ENCODE assay signal across 7 cellular contexts in genomic region chr9:20640331-20641187, GRCh38. TPM values are rescaled to one million over a fixed set of nuclear protein-coding genes. Genes with fewer than 3 reads are reported as not detected.
A peak's percentile ranks its signal among the peaks of the same experiment; 100 is the strongest.
DNase-seq lines count a peak whose midpoint lies in the region; ATAC-seq and TF ChIP-seq lines count a peak whose summit lies in the region.

No MANE protein-coding gene starts in this region.

- no peaks in the 10 kb centered on the region for H3K4me1 ChIP-seq in heart left ventricle

- H3K27me3 ChIP-seq in heart left ventricle: no peaks in the 10 kb centered on the region

- intact Hi-C loops in heart left ventricle (cut with DNase I): no loop called here

- WGBS in heart left ventricle, 4 donors: 70 to 76% (median 74%) methylated on average over 7 of the region's 7 CpGs

- H3K36me3 ChIP-seq in heart left ventricle: no peaks in the 10 kb centered on the region

- in situ Hi-C loops in GM18951 (cut with MboI; ENCODE audit: low sequenced_read_pairs, unreplicated experiment): loop anchor here (25.0 kb wide), 1 partner anchor 703 kb away; no protein-coding TSS in a partner anchor

- H3K27ac ChIP-seq in heart left ventricle: no peak overlapping the region

- no peaks in the 10 kb centered on the region for H3K9me3 ChIP-seq in heart left ventricle

- peak; percentile 36 for TF ChIP-seq POLR2A in GM18951 (IDR thresholded peaks at IDR 0.05; ENCODE audit: extremely low read depth, insufficient read depth, insufficient read length)
- TF ChIP-seq POLR2A in heart left ventricle (IDR thresholded peaks at IDR 0.05): no peak

- ATAC-seq in HG02885 (IDR thresholded peaks at IDR 0.05; ENCODE audit: poor library complexity, unreplicated experiment): peak; percentile 86
- no peak for ATAC-seq in heart left ventricle

- DNase-seq in NCI-H2196 (lab: John Stamatoyannopoulos, UW; ENCODE audit: unreplicated experiment) (peak; percentile 79), activated T-cell treated with anti-CD3 and anti-CD28 coated beads for 4 hours (peak; percentile 69), heart left ventricle (peak; percentile 33 to 75 (median 54)), MV-4-11 (lab: John Stamatoyannopoulos, UW) (no peak)
- peak; percentile 48 to 71 (median 60) for DNase-seq in stimulated activated CD4-positive, alpha-beta T cell treated with anti-CD3 and anti-CD28 coated beads, TNF-alpha, amount 100 ng/mL, for 4 hours (ENCODE audit: low read depth in 3 of 3)

- no peak for TF ChIP-seq CTCF in heart left ventricle (IDR thresholded peaks at IDR 0.05)

- H3K4me3 ChIP-seq in heart left ventricle: no peak overlapping the region

RNA-seq across cellular contexts. Expression of gene MLLT3, which starts 18.3 kb away (rescaled TPM):
- 10 to 100 TPM; 10.8 to 21.0 (median 16.5) TPM for total RNA-seq in heart left ventricle
- 1 to 10 TPM; 7.5 to 7.9 TPM for polyA plus RNA-seq in heart left ventricle

RNA-seq across cellular contexts. Expression of gene FOCAD, which starts 43.5 kb away (rescaled TPM):
- total RNA-seq in heart left ventricle: 10 to 100 TPM; 25.1 to 39.5 (median 32.6) TPM
- polyA plus RNA-seq in heart left ventricle: 10 to 100 TPM in 1 of 2 donors, 1 to 10 TPM in 1; 8.6 to 15.3 TPM
